In the genomic region with DNA sequence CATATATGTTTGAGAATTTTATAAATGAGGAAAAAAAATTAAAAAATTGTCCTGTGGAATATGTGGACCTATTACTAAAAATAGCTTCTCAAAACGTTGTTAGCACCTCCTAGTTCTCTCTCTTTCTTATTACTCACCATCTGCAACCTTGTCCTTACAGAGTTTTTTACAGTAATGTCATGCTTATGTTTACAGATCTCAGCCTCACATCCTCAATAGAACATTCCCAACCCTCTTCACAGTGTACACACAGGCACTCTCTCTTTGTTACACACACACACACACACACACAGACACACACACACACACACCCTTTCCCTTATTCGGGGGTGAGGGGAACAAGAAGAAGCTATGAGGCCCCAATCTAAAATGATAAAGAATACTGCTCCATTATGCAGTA, we compare ENCODE assay signal across 18 cellular contexts.
DNase-seq lines count a peak whose midpoint lies in the region; ATAC-seq and TF ChIP-seq lines count a peak whose summit lies in the region.
"Had no signal": no experiment of that assay in that cellular context is flagged by ENCODE, and none has a peak within 500 bp of the region (broad histone marks: within the 10 kb centered on the region; RNA-seq: fewer than 3 reads in every experiment).

No MANE protein-coding gene starts in this region.

- no TSS peak for BruUV-seq in PC-3 (replicated peaks; lab: Mats Ljungman, UMichigan)

- H2AFZ ChIP-seq in PC-3 (ENCODE audit: low read length): no peak overlapping the region
- H2AFZ ChIP-seq: GM23248 had no signal

- TF ChIP-seq CTCF in PC-3 (conservative IDR thresholded peaks at IDR 0.05; ENCODE audit: low read depth, low read length) (no peak), spleen (IDR thresholded peaks at IDR 0.05 in 8 of 11, conservative IDR thresholded peaks at IDR 0.05 in 3 of 11) (no peak)

- H3K27me3 ChIP-seq in PC-3 (ENCODE audit: low read length): no peaks in the 10 kb centered on the region
- H3K27me3 ChIP-seq in spleen (replicated peaks in 1 of 7): no peaks in the 10 kb centered on the region
- H3K27me3 ChIP-seq: SJCRH30 had no signal

- H3F3A ChIP-seq in PC-3 (ENCODE audit: low read length, unreplicated experiment): no peaks in the 10 kb centered on the region

- no peak for TF ChIP-seq POLR2A in spleen (IDR thresholded peaks at IDR 0.05)

- POLR2A ChIA-PET in PC-3 (lab: Charles Lee; ENCODE audit: unreplicated experiment): interaction anchor here (0.6 kb wide), 1 partner anchor 15 kb away, joined by 4 read pairs; no protein-coding TSS in a partner anchor

- no peaks in the 10 kb centered on the region for H3K36me3 ChIP-seq in PC-3 (ENCODE audit: low read depth, low read length)
- H3K36me3 ChIP-seq in spleen: no peaks in the 10 kb centered on the region
- H3K36me3 ChIP-seq: SJCRH30 had no signal

- WGBS in spleen, 5 donors: 50 to 76% (median 62%) methylated on average over 2 of the region's 2 CpGs

- no peaks in the 10 kb centered on the region for H4K20me1 ChIP-seq in PC-3 (ENCODE audit: low read length)

- peak; percentile 19 for DNase-seq in NCI-H510A treated with DMSO at 0.1 percent for 48 hours (lab: John Stamatoyannopoulos, UW)
- DNase-seq in NCI-H510A (lab: John Stamatoyannopoulos, UW): no peak
- DNase-seq in PC-3: no peak
- DNase-seq in iris pigment epithelial cell (ENCODE audit: low read depth): peak; percentile 10
- DNase-seq in NCI-H345 (lab: John Stamatoyannopoulos, UW): no peak
- no peak for DNase-seq in spleen
- no peak for DNase-seq in activated CD8-positive, alpha-beta memory T cell treated with anti-CD3 and anti-CD28 coated beads, Interleukin-2, amount 50 U/mL, for 4 hours
- DNase-seq: DND-41, GM23248, HCEC 1CT, MV-4-11, NCI-H1105 treated with DMSO at 0.1 percent for 48 hours, NCI-H2171, NCI-H69, SJCRH30, T-helper 1 cell had no signal

- H3K4me2 ChIP-seq in PC-3 (ENCODE audit: low read length): no peak overlapping the region
- H3K4me2 ChIP-seq: KMS-11 had no signal

- H3K27ac ChIP-seq in PC-3 (ENCODE audit: low read length) (no peak overlapping the region), spleen (no peak overlapping the region)
- H3K27ac ChIP-seq: GM23248, KMS-11, SJCRH30 had no signal

- H3K4me3 ChIP-seq in PC-3 (ENCODE audit: low read length): no peak overlapping the region
- H3K4me3 ChIP-seq in spleen: no peak overlapping the region
- H3K4me3 ChIP-seq: GM12878, GM23248, SJCRH30 had no signal

- intact Hi-C loops in PC-3 (cut with micrococcal nuclease) (no loop called here), spleen (cut with DNase I; ENCODE audit: low total_unique reads) (no loop called here)

- no peak overlapping the region for H3K9ac ChIP-seq in PC-3 (ENCODE audit: low read length)
- H3K9ac ChIP-seq: GM23248, KMS-11 had no signal

- no peaks in the 10 kb centered on the region for H3K9me2 ChIP-seq in PC-3 (replicated peaks; ENCODE audit: low read length)

- H3K4me1 ChIP-seq in PC-3 (ENCODE audit: insufficient read depth, low read length) (no peaks in the 10 kb centered on the region), spleen (no peaks in the 10 kb centered on the region)
- H3K4me1 ChIP-seq: SJCRH30 had no signal

- ATAC-seq in PC-3: peak; percentile 46; the same call in 1 of the 2 replicates
- ATAC-seq: GM12878 had no signal

- no peaks in the 10 kb centered on the region for H3K79me2 ChIP-seq in PC-3 (ENCODE audit: low read length)

- H3K9me3 ChIP-seq in PC-3 (ENCODE audit: low read length) (no peaks in the 10 kb centered on the region), spleen (no peaks in the 10 kb centered on the region)
- H3K9me3 ChIP-seq: SJCRH30 had no signal

- CTCF ChIA-PET in PC-3 (lab: Charles Lee): no interaction called here

Comparison
In these comparisons a context has a peak if more than half of its experiments do, and no peak if none do; other contexts are left out.
1. DNase-seq: peak in NCI-H510A treated with DMSO at 0.1 percent for 48 hours (single experiment) and iris pigment epithelial cell (single experiment); none in NCI-H510A (single experiment), PC-3 (single experiment), NCI-H345 (single experiment), spleen (single experiment) and activated CD8-positive, alpha-beta memory T cell treated with anti-CD3 and anti-CD28 coated beads, Interleukin-2, amount 50 U/mL, for 4 hours (single experiment).